Comparison of ENCODE assay signal across 1 cellular context in genomic region chr2:42289222-42289621, GRCh38.
TF ChIP-seq lines count a peak whose summit lies in the region.

No MANE protein-coding gene starts in this region.

TF ChIP-seq in HepG2, 621 proteins besides CTCF, POLR2A, EP300 and RAD21 (continued from another document):
- TF ChIP-seq DMTF1 (CRISPR knock-in tag; IDR thresholded peaks at IDR 0.05): no peak
TF ChIP-seq in HepG2: peak in this region for 3.
